Comparison of ENCODE assay signal across 1 cellular context in genomic region chr19:13151605-13152355, GRCh38.
A peak's percentile ranks its signal among the peaks of the same experiment; 100 is the strongest.
TF ChIP-seq lines count a peak whose summit lies in the region.

No MANE protein-coding gene starts in this region.

TF ChIP-seq in HepG2, 621 proteins besides CTCF, POLR2A, EP300 and RAD21 (continued from another document and continues in another):
- TF ChIP-seq, protein P1, sequence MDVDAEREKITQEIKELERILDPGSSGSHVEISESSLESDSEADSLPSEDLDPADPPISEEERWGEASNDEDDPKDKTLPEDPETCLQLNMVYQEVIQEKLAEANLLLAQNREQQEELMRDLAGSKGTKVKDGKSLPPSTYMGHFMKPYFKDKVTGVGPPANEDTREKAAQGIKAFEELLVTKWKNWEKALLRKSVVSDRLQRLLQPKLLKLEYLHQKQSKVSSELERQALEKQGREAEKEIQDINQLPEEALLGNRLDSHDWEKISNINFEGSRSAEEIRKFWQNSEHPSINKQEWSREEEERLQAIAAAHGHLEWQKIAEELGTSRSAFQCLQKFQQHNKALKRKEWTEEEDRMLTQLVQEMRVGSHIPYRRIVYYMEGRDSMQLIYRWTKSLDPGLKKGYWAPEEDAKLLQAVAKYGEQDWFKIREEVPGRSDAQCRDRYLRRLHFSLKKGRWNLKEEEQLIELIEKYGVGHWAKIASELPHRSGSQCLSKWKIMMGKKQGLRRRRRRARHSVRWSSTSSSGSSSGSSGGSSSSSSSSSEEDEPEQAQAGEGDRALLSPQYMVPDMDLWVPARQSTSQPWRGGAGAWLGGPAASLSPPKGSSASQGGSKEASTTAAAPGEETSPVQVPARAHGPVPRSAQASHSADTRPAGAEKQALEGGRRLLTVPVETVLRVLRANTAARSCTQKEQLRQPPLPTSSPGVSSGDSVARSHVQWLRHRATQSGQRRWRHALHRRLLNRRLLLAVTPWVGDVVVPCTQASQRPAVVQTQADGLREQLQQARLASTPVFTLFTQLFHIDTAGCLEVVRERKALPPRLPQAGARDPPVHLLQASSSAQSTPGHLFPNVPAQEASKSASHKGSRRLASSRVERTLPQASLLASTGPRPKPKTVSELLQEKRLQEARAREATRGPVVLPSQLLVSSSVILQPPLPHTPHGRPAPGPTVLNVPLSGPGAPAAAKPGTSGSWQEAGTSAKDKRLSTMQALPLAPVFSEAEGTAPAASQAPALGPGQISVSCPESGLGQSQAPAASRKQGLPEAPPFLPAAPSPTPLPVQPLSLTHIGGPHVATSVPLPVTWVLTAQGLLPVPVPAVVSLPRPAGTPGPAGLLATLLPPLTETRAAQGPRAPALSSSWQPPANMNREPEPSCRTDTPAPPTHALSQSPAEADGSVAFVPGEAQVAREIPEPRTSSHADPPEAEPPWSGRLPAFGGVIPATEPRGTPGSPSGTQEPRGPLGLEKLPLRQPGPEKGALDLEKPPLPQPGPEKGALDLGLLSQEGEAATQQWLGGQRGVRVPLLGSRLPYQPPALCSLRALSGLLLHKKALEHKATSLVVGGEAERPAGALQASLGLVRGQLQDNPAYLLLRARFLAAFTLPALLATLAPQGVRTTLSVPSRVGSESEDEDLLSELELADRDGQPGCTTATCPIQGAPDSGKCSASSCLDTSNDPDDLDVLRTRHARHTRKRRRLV (CRISPR knock-in tag; IDR thresholded peaks at IDR 0.05) = no peak
- TF ChIP-seq, protein P2, sequence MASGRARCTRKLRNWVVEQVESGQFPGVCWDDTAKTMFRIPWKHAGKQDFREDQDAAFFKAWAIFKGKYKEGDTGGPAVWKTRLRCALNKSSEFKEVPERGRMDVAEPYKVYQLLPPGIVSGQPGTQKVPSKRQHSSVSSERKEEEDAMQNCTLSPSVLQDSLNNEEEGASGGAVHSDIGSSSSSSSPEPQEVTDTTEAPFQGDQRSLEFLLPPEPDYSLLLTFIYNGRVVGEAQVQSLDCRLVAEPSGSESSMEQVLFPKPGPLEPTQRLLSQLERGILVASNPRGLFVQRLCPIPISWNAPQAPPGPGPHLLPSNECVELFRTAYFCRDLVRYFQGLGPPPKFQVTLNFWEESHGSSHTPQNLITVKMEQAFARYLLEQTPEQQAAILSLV (CRISPR knock-in tag; IDR thresholded peaks at IDR 0.05; ENCODE audit: borderline replicate concordance) = no peak
- TF ChIP-seq ZNF451 (CRISPR knock-in tag; IDR thresholded peaks at IDR 0.05) = peak; percentile 58; the same call in 1 of the 2 replicates
- TF ChIP-seq ZNF891 (CRISPR knock-in tag; IDR thresholded peaks at IDR 0.05) = peak; percentile 74
- TF ChIP-seq KDM3A (CRISPR knock-in tag; IDR thresholded peaks at IDR 0.05; ENCODE audit: low read depth) = 0 out of 2 replicates have a peak, but pooled peaks have one; percentile 40
- TF ChIP-seq KLF13 (CRISPR knock-in tag; IDR thresholded peaks at IDR 0.05) = no peak; the same call in 1 of the 2 replicates
- TF ChIP-seq SCMH1 (CRISPR knock-in tag; IDR thresholded peaks at IDR 0.05; ENCODE audit: borderline replicate concordance) = no peak
- TF ChIP-seq RXRB (CRISPR knock-in tag; IDR thresholded peaks at IDR 0.05; ENCODE audit: borderline replicate concordance) = peak; percentile 47
- TF ChIP-seq HNRNPLL (IDR thresholded peaks at IDR 0.05; ENCODE audit: low read depth, low read length, poor library complexity, severe bottlenecking) = peak; percentile 92
- TF ChIP-seq DMAP1 (CRISPR knock-in tag; IDR thresholded peaks at IDR 0.05) = peak; percentile 81
- TF ChIP-seq NBN (conservative IDR thresholded peaks at IDR 0.05) = no peak
- peak; percentile 94 for TF ChIP-seq MAX (IDR thresholded peaks at IDR 0.05)
- no peak for TF ChIP-seq SIX4 (CRISPR knock-in tag; IDR thresholded peaks at IDR 0.05)
- peak; percentile 27; the same call in 1 of the 2 replicates for TF ChIP-seq HMG20A (CRISPR knock-in tag; IDR thresholded peaks at IDR 0.05; ENCODE audit: borderline replicate concordance)
- TF ChIP-seq REL (CRISPR knock-in tag; conservative IDR thresholded peaks at IDR 0.05) = 0 out of 2 replicates have a peak, but pooled peaks have one; percentile 12
- no peak for TF ChIP-seq GTF2F1 (IDR thresholded peaks at IDR 0.05; ENCODE audit: low read length)
- peak; percentile 97 for TF ChIP-seq TEAD3 (CRISPR knock-in tag; optimal IDR thresholded peaks at IDR 0.05; ENCODE audit: borderline replicate concordance)
- TF ChIP-seq FOXA3 (CRISPR knock-in tag; IDR thresholded peaks at IDR 0.05) = peak; percentile 37; the same call in 1 of the 2 replicates
- no peak for TF ChIP-seq ZNF264 (CRISPR knock-in tag; IDR thresholded peaks at IDR 0.05)
- peak; percentile 60; the same call in 1 of the 2 replicates for TF ChIP-seq ZNF547 (CRISPR knock-in tag; IDR thresholded peaks at IDR 0.05)
- no peak for TF ChIP-seq PLSCR1 (CRISPR knock-in tag; IDR thresholded peaks at IDR 0.05; ENCODE audit: borderline replicate concordance)
- TF ChIP-seq ZNF546 (CRISPR knock-in tag; conservative IDR thresholded peaks at IDR 0.05) = 0 out of 2 replicates have a peak, but pooled peaks have one; percentile 29
- TF ChIP-seq, protein P3, sequence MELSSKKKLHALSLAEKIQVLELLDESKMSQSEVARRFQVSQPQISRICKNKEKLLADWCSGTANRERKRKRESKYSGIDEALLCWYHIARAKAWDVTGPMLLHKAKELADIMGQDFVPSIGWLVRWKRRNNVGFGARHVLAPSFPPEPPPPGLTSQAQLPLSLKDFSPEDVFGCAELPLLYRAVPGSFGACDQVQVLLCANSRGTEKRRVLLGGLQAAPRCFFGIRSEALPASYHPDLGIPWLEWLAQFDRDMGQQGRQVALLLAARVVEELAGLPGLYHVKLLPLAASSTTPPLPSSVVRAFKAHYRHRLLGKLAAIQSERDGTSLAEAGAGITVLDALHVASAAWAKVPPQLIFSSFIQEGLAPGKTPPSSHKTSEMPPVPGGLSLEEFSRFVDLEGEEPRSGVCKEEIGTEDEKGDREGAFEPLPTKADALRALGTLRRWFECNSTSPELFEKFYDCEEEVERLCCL (CRISPR knock-in tag; IDR thresholded peaks at IDR 0.05; ENCODE audit: borderline replicate concordance) = no peak
- TF ChIP-seq FOXA1 (IDR thresholded peaks at IDR 0.05) = no peak
- TF ChIP-seq FOXA1 (CRISPR knock-in tag; IDR thresholded peaks at IDR 0.05) = no peak
- peak; percentile 54 for TF ChIP-seq FOXP4 (CRISPR knock-in tag; IDR thresholded peaks at IDR 0.05)
- no peak for TF ChIP-seq ZNF563 (CRISPR knock-in tag; IDR thresholded peaks at IDR 0.05)
- peak; percentile 50; the same call in 1 of the 2 replicates for TF ChIP-seq ZNF792 (CRISPR knock-in tag; IDR thresholded peaks at IDR 0.05)
- TF ChIP-seq CCDC6 (CRISPR knock-in tag; IDR thresholded peaks at IDR 0.05) = no peak
- no peak for TF ChIP-seq NFIC (IDR thresholded peaks at IDR 0.05; ENCODE audit: low read length)
- TF ChIP-seq FOXO4 (CRISPR knock-in tag; conservative IDR thresholded peaks at IDR 0.05) = no peak
- TF ChIP-seq ZNF564 (CRISPR knock-in tag; IDR thresholded peaks at IDR 0.05) = no peak
- peak; percentile 75 for TF ChIP-seq ZFP37 (CRISPR knock-in tag; IDR thresholded peaks at IDR 0.05; ENCODE audit: borderline replicate concordance)
- TF ChIP-seq ZSCAN22 (CRISPR knock-in tag; IDR thresholded peaks at IDR 0.05) = no peak
- TF ChIP-seq, protein P4, sequence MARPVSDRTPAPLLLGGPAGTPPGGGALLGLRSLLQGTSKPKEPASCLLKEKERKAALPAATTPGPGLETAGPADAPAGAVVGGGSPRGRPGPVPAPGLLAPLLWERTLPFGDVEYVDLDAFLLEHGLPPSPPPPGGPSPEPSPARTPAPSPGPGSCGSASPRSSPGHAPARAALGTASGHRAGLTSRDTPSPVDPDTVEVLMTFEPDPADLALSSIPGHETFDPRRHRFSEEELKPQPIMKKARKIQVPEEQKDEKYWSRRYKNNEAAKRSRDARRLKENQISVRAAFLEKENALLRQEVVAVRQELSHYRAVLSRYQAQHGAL (CRISPR knock-in tag; IDR thresholded peaks at IDR 0.05; ENCODE audit: not compliant biosample characterization) = peak; percentile 53
- TF ChIP-seq U2AF1 (optimal IDR thresholded peaks at IDR 0.05; ENCODE audit: low read depth, low read length) = no peak
- TF ChIP-seq, protein P5, sequence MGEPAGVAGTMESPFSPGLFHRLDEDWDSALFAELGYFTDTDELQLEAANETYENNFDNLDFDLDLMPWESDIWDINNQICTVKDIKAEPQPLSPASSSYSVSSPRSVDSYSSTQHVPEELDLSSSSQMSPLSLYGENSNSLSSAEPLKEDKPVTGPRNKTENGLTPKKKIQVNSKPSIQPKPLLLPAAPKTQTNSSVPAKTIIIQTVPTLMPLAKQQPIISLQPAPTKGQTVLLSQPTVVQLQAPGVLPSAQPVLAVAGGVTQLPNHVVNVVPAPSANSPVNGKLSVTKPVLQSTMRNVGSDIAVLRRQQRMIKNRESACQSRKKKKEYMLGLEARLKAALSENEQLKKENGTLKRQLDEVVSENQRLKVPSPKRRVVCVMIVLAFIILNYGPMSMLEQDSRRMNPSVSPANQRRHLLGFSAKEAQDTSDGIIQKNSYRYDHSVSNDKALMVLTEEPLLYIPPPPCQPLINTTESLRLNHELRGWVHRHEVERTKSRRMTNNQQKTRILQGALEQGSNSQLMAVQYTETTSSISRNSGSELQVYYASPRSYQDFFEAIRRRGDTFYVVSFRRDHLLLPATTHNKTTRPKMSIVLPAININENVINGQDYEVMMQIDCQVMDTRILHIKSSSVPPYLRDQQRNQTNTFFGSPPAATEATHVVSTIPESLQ (CRISPR knock-in tag; conservative IDR thresholded peaks at IDR 0.05) = 0 out of 2 replicates have a peak, but pooled peaks have one; percentile 46
- no peak for TF ChIP-seq RCOR2 (CRISPR knock-in tag; IDR thresholded peaks at IDR 0.05)
- TF ChIP-seq REXO4 (CRISPR knock-in tag; IDR thresholded peaks at IDR 0.05; ENCODE audit: borderline replicate concordance) = no peak
- no peak for TF ChIP-seq ZBTB44 (CRISPR knock-in tag; IDR thresholded peaks at IDR 0.05)
- TF ChIP-seq, protein P6, sequence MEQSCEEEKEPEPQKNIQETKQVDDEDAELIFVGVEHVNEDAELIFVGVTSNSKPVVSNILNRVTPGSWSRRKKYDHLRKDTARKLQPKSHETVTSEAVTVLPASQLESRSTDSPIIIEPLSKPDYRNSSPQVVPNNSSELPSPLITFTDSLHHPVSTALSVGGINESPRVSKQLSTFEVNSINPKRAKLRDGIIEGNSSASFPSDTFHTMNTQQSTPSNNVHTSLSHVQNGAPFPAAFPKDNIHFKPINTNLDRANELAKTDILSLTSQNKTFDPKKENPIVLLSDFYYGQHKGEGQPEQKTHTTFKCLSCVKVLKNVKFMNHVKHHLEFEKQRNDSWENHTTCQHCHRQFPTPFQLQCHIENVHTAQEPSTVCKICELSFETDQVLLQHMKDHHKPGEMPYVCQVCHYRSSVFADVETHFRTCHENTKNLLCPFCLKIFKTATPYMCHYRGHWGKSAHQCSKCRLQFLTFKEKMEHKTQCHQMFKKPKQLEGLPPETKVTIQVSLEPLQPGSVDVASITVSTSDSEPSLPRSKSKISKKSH (CRISPR knock-in tag; IDR thresholded peaks at IDR 0.05; ENCODE audit: borderline replicate concordance) = peak; percentile 35; the same call in 1 of the 2 replicates
- TF ChIP-seq CCAR2 (optimal IDR thresholded peaks at IDR 0.05; ENCODE audit: low read depth, low read length) = no peak
- TF ChIP-seq PHF20 (CRISPR knock-in tag; IDR thresholded peaks at IDR 0.05) = no peak
- no peak for TF ChIP-seq ZNF780A (CRISPR knock-in tag; IDR thresholded peaks at IDR 0.05)
- TF ChIP-seq ARID2 (CRISPR knock-in tag; IDR thresholded peaks at IDR 0.05; ENCODE audit: borderline replicate concordance) = no peak
- TF ChIP-seq EZH2 (conservative IDR thresholded peaks at IDR 0.05; ENCODE audit: low read depth, low read length) = no peak
